In the genomic region with DNA sequence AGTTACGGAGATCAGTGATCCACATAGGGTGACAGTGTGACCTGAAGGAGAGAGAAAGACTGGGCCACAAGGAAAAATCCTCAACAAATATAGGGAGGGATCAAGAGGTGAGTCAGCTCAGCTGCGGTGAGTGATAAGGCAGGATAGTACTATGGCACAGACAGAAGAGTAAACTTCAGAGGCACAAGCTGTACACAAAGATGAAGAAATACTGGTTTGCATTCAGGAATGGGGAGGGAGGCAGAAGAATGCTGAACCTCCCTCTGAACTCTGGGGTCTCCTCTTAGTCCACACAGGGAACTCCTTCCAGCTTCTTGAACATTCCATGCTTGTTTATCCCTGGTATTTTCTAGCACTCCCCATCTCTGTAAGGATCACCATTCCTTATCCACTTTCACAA, we compare ENCODE assay signal across 22 cellular contexts.
"Had no signal": no experiment of that assay in that cellular context is flagged by ENCODE, and none has a peak within 500 bp of the region (broad histone marks: within the 10 kb centered on the region; RNA-seq: fewer than 3 reads in every experiment).

No MANE protein-coding gene starts in this region.

- H3K4me3 ChIP-seq: cardiac muscle cell, MG63 had no signal

- DNase-seq: activated CD4-positive, alpha-beta memory T cell treated with anti-CD3 and anti-CD28 coated beads for 36 hours; activated CD4-positive, alpha-beta T cell treated with anti-CD3 and anti-CD28 coated beads, Interleukin-2, amount 10 ng/mL, durations not matched to agents 7 days and 5 days; activated CD4-positive, CD25-positive, alpha-beta regulatory T cell; activated CD8-positive, alpha-beta memory T cell treated with anti-CD3 and anti-CD28 coated beads for 24 hours; activated gamma-delta T cell; activated naive CD4-positive, alpha-beta T cell treated with anti-CD3 and anti-CD28 coated beads for 36 hours; activated T-cell treated with anti-CD3 and anti-CD28 coated beads, Interleukin-2, amount 50 U/mL, for 4 hours; amygdala; MG63; NCI-H1105 treated with DMSO at 0.1 percent for 48 hours; NCI-H1436 treated with DMSO at 0.1 percent for 48 hours; NCI-H187; NCI-H2081; NCI-H510A treated with DMSO at 0.1 percent for 48 hours; NCI-H69; SHP77 treated with DMSO at 0.1 percent for 48 hours; T-helper 17 cell; T1000 had no signal

- H3K27ac ChIP-seq: cardiac muscle cell, KMS-11 had no signal

- H3K27me3 ChIP-seq: cardiac muscle cell, MG63 had no signal

- FAIRE-seq: astrocyte, TTC549 had no signal

- ATAC-seq: activated T-cell treated with anti-CD3 and anti-CD28 coated beads, Interleukin-2, amount 50 U/mL, for 4 hours; T-helper 17 cell had no signal

- H3K36me3 ChIP-seq: cardiac muscle cell, MG63 had no signal
